In the genomic region with DNA sequence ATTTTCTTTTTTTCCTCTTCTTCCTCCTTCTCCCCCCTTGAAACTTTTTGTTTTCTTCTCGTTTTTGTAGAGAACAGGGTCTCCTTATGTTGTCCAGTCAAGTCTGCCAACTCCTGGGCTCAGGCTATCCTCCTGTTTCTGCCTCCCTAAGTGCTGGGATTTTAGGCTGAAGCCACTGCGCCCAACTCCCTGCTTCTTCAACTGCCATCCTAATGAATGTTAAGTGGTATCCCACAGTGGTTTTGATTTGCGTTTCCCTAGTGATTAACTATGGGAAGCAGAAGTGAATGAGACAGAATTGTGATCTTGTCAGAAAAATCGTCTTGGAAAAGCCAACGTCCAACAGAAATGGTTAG, we compare ENCODE assay signal across 9 cellular contexts. TPM values are rescaled to one million over a fixed set of nuclear protein-coding genes. Genes with fewer than 3 reads are reported as not detected.
DNase-seq lines count a peak whose midpoint lies in the region; ATAC-seq and TF ChIP-seq lines count a peak whose summit lies in the region.
"Had no signal": no experiment of that assay in that cellular context is flagged by ENCODE, and none has a peak within 500 bp of the region (broad histone marks: within the 10 kb centered on the region; RNA-seq: fewer than 3 reads in every experiment).

No MANE protein-coding gene starts in this region.

- peak overlapping the region; percentile 63 for H3K27ac Mint-ChIP-seq in activated CD4-positive, alpha-beta T cell treated with anti-CD3 and anti-CD28 coated beads for 36 hours
- peak overlapping the region; percentile 85 for H3K27ac Mint-ChIP-seq in activated naive CD4-positive, alpha-beta T cell treated with anti-CD3 and anti-CD28 coated beads, Interleukin-2, amount 50 U/mL, for 24 hours

- no peaks in the 10 kb centered on the region for H3K27me3 ChIP-seq in kidney epithelial cell (ENCODE audit: control insufficient read depth, insufficient read depth, low read length)
- H3K27me3 ChIP-seq in suprapubic skin, result no peaks in the 10 kb centered on the region

- no peak for TF ChIP-seq EP300 in suprapubic skin (IDR thresholded peaks at IDR 0.05)

- TF ChIP-seq POLR2A in suprapubic skin (IDR thresholded peaks at IDR 0.05), result no peak

- ATAC-seq in activated CD4-positive, alpha-beta T cell treated with anti-CD3 and anti-CD28 coated beads for 36 hours, result no peak
- ATAC-seq in GM18907 (IDR thresholded peaks at IDR 0.05; ENCODE audit: unreplicated experiment), result no peak
- no peak for ATAC-seq in HG02970 (IDR thresholded peaks at IDR 0.05; ENCODE audit: low FRiP score, unreplicated experiment)

- peak overlapping the region; percentile 93 for H3K27ac ChIP-seq in suprapubic skin

- intact Hi-C loops in activated CD4-positive, alpha-beta T cell treated with anti-CD3 and anti-CD28 coated beads for 36 hours (cut with DNase I, micrococcal nuclease), result loop anchor here in 1 of 2 experiments (1.0 to 5.0 kb wide), 11 partner anchors 50 to 600 kb away; partner anchors contain the start of genes FAM193A, GRK4, HAUS3 and HTT

- CTCF ChIA-PET in activated CD4-positive, alpha-beta T cell treated with anti-CD3 and anti-CD28 coated beads for 36 hours (lab: Charles Lee), result no interaction called here

- TF ChIP-seq CTCF in kidney epithelial cell (IDR thresholded peaks at IDR 0.05; ENCODE audit: insufficient read depth, low read length, poor library complexity, severe bottlenecking) (no peak), suprapubic skin (IDR thresholded peaks at IDR 0.05) (no peak)

- POLR2A ChIA-PET in activated CD4-positive, alpha-beta T cell treated with anti-CD3 and anti-CD28 coated beads for 36 hours (lab: Charles Lee), result no interaction called here

- H3K4me1 ChIP-seq in suprapubic skin, result peaks cover 38% of the 10 kb centered on the region

- H3K4me1 Mint-ChIP-seq in activated CD4-positive, alpha-beta T cell treated with anti-CD3 and anti-CD28 coated beads for 36 hours, result peaks cover 57% of the 10 kb centered on the region
- H3K4me1 Mint-ChIP-seq in activated naive CD4-positive, alpha-beta T cell treated with anti-CD3 and anti-CD28 coated beads, Interleukin-2, amount 50 U/mL, for 24 hours, result peaks cover 75% of the 10 kb centered on the region

- H3K4me3 Mint-ChIP-seq in activated CD4-positive, alpha-beta T cell treated with anti-CD3 and anti-CD28 coated beads for 36 hours, result peak overlapping the region; percentile 75
- peak overlapping the region; percentile 84 for H3K4me3 Mint-ChIP-seq in activated naive CD4-positive, alpha-beta T cell treated with anti-CD3 and anti-CD28 coated beads, Interleukin-2, amount 50 U/mL, for 24 hours

- no peaks in the 10 kb centered on the region for H3K27me3 Mint-ChIP-seq in activated CD4-positive, alpha-beta T cell treated with anti-CD3 and anti-CD28 coated beads for 36 hours
- no peaks in the 10 kb centered on the region for H3K27me3 Mint-ChIP-seq in activated naive CD4-positive, alpha-beta T cell treated with anti-CD3 and anti-CD28 coated beads, Interleukin-2, amount 50 U/mL, for 24 hours

- H3K4me3 ChIP-seq in kidney epithelial cell (ENCODE audit: low read depth, low read length) (peak overlapping the region; percentile 75), suprapubic skin (peak overlapping the region; percentile 86)

- peaks cover 2% of the 10 kb centered on the region for H3K9me3 Mint-ChIP-seq in activated CD4-positive, alpha-beta T cell treated with anti-CD3 and anti-CD28 coated beads for 36 hours (ENCODE audit: low read depth)
- H3K9me3 Mint-ChIP-seq in activated naive CD4-positive, alpha-beta T cell treated with anti-CD3 and anti-CD28 coated beads, Interleukin-2, amount 50 U/mL, for 24 hours, result no peaks in the 10 kb centered on the region

- peak; percentile 6 for DNase-seq in activated CD4-positive, alpha-beta T cell treated with anti-CD3 and anti-CD28 coated beads for 36 hours
- DNase-seq in activated CD4-positive, alpha-beta T cell treated with anti-CD3 and anti-CD28 coated beads for 48 hours, result no peak
- no peak for DNase-seq in kidney epithelial cell (ENCODE audit: low read depth)
- no peak for DNase-seq in suprapubic skin (ENCODE audit: low spot score in 2 of 2)
- no peak for DNase-seq in NCI-H2196 (lab: John Stamatoyannopoulos, UW; ENCODE audit: unreplicated experiment)
- DNase-seq: GDM1 had no signal

- 17% methylated on average over 5 of the region's 5 CpGs for WGBS in suprapubic skin

- H3K36me3 ChIP-seq in kidney epithelial cell (ENCODE audit: control insufficient read depth, insufficient read depth, low read length) (peaks cover under 1% of the 10 kb centered on the region), suprapubic skin (no peaks in the 10 kb centered on the region)

- no peaks in the 10 kb centered on the region for H3K9me3 ChIP-seq in suprapubic skin

- H3K36me3 Mint-ChIP-seq in activated CD4-positive, alpha-beta T cell treated with anti-CD3 and anti-CD28 coated beads for 36 hours (ENCODE audit: low read depth), result peaks cover 12% of the 10 kb centered on the region
- H3K36me3 Mint-ChIP-seq in activated naive CD4-positive, alpha-beta T cell treated with anti-CD3 and anti-CD28 coated beads, Interleukin-2, amount 50 U/mL, for 24 hours, result peaks cover 4% of the 10 kb centered on the region

RNA-seq across cellular contexts. Expression of gene ADD1, which starts 1.0 kb away (rescaled TPM):
- 100 to 1,000 TPM; 196 to 206 TPM for total RNA-seq in activated CD4-positive, alpha-beta T cell treated with anti-CD3 and anti-CD28 coated beads for 36 hours
- total RNA-seq in kidney epithelial cell (132 and 142 TPM in 2 replicates), suprapubic skin (100 to 1,000 TPM; 122 to 299 (median 196) TPM)

RNA-seq across cellular contexts. Expression of gene SH3BP2, which starts 49.8 kb away (rescaled TPM):
- 10 to 100 TPM; 63.3 to 68.3 TPM for total RNA-seq in activated CD4-positive, alpha-beta T cell treated with anti-CD3 and anti-CD28 coated beads for 36 hours
- total RNA-seq in kidney epithelial cell (56.1 and 62.7 TPM in 2 replicates), suprapubic skin (100 to 1,000 TPM; 116 to 709 (median 162) TPM)
